8 cellular contexts compared by ENCODE assay signal in the genomic region with DNA sequence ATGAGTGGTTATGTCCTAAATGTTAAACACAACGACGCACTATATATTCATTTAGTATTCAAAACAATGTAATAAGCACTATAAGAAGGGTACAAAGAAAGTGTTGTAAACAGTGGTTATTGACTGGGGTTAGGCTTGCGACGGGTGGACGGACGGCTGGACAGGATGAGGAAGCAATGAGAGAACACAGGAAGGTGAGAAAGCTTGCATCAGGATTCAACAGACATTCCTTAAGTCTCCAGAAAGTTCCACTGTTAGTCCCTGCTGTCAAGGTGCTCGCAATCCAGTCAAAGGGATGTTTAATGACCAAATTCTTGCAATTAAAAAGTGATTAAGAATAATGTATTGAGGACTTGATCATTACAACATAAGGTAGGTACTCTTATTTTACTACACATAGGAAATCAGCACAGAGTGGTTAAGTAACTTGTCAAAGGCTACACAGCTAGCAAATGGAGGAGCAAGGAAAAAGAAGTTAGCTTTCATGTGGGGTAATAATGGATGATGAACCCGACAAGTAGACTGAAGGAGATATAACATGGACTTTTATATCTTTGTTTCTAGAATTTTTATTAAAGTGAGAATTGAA. TPM values are rescaled to one million over a fixed set of nuclear protein-coding genes. Genes with fewer than 3 reads are reported as not detected.
A peak's percentile ranks its signal among the peaks of the same experiment; 100 is the strongest.
DNase-seq lines count a peak whose midpoint lies in the region; ATAC-seq lines count a peak whose summit lies in the region.

No MANE protein-coding gene starts in this region.

- POLR2A ChIA-PET in activated naive CD8-positive, alpha-beta T cell treated with anti-CD3 and anti-CD28 coated beads, Interleukin-2, amount 10 ng/mL, durations not matched to agents 7 days and 5 days (lab: Charles Lee), result interaction anchor here (1.3 to 1.8 kb wide), 2 partner anchors 519 to 587 kb away, joined by 3 to 7 read pairs; no protein-coding TSS in a partner anchor

- H3K9me3 ChIP-seq in KOPT-K1 (ENCODE audit: insufficient read depth, low read length, poor library complexity, severe bottlenecking) (no peaks in the 10 kb centered on the region), iPS-18c (ENCODE audit: control insufficient read depth, insufficient read depth, low read length) (no peaks in the 10 kb centered on the region)

- no peaks in the 10 kb centered on the region for H3K9me3 Mint-ChIP-seq in activated T-cell treated with anti-CD3 and anti-CD28 coated beads, Interleukin-2, amount 50 U/mL, for 24 hours
- no peaks in the 10 kb centered on the region for H3K9me3 Mint-ChIP-seq in activated naive CD8-positive, alpha-beta T cell treated with anti-CD3 and anti-CD28 coated beads, Interleukin-2, amount 10 ng/mL, durations not matched to agents 7 days and 5 days
- H3K9me3 Mint-ChIP-seq in stimulated activated memory B cell treated with anti-CD40 and anti-IgM and Interleukin-4, amounts not matched to agents 10 μg/mL and 1 μg/mL and 100 μg/mL, for 72 hours, result no peaks in the 10 kb centered on the region

- peak overlapping the region; percentile 97 for H3K27ac Mint-ChIP-seq in activated T-cell treated with anti-CD3 and anti-CD28 coated beads, Interleukin-2, amount 50 U/mL, for 24 hours
- H3K27ac Mint-ChIP-seq in activated naive CD8-positive, alpha-beta T cell treated with anti-CD3 and anti-CD28 coated beads, Interleukin-2, amount 10 ng/mL, durations not matched to agents 7 days and 5 days, result peak overlapping the region; percentile 96
- H3K27ac Mint-ChIP-seq in stimulated activated memory B cell treated with anti-CD40 and anti-IgM and Interleukin-4, amounts not matched to agents 10 μg/mL and 1 μg/mL and 100 μg/mL, for 72 hours, result peak overlapping the region; percentile 94

- peaks cover 44% of the 10 kb centered on the region for H3K4me1 Mint-ChIP-seq in activated T-cell treated with anti-CD3 and anti-CD28 coated beads, Interleukin-2, amount 50 U/mL, for 24 hours (ENCODE audit: low read depth)
- peaks cover 17% of the 10 kb centered on the region for H3K4me1 Mint-ChIP-seq in activated naive CD8-positive, alpha-beta T cell treated with anti-CD3 and anti-CD28 coated beads, Interleukin-2, amount 10 ng/mL, durations not matched to agents 7 days and 5 days
- H3K4me1 Mint-ChIP-seq in stimulated activated memory B cell treated with anti-CD40 and anti-IgM and Interleukin-4, amounts not matched to agents 10 μg/mL and 1 μg/mL and 100 μg/mL, for 72 hours, result peaks cover 23% of the 10 kb centered on the region

- peak overlapping the region; percentile 96 for H3K4me3 Mint-ChIP-seq in activated T-cell treated with anti-CD3 and anti-CD28 coated beads, Interleukin-2, amount 50 U/mL, for 24 hours
- H3K4me3 Mint-ChIP-seq in activated naive CD8-positive, alpha-beta T cell treated with anti-CD3 and anti-CD28 coated beads, Interleukin-2, amount 10 ng/mL, durations not matched to agents 7 days and 5 days, result peak overlapping the region; percentile 99
- peak overlapping the region; percentile 93 for H3K4me3 Mint-ChIP-seq in stimulated activated memory B cell treated with anti-CD40 and anti-IgM and Interleukin-4, amounts not matched to agents 10 μg/mL and 1 μg/mL and 100 μg/mL, for 72 hours

- peaks cover 35% of the 10 kb centered on the region for H3K36me3 Mint-ChIP-seq in activated T-cell treated with anti-CD3 and anti-CD28 coated beads, Interleukin-2, amount 50 U/mL, for 24 hours (ENCODE audit: low read depth)
- peaks cover 6% of the 10 kb centered on the region for H3K36me3 Mint-ChIP-seq in activated naive CD8-positive, alpha-beta T cell treated with anti-CD3 and anti-CD28 coated beads, Interleukin-2, amount 10 ng/mL, durations not matched to agents 7 days and 5 days
- H3K36me3 Mint-ChIP-seq in stimulated activated memory B cell treated with anti-CD40 and anti-IgM and Interleukin-4, amounts not matched to agents 10 μg/mL and 1 μg/mL and 100 μg/mL, for 72 hours, result no peaks in the 10 kb centered on the region

- no peak for DNase-seq in activated T-cell treated with anti-CD3 and anti-CD28 coated beads, Interleukin-2, amount 50 U/mL, for 24 hours
- no peak for DNase-seq in activated T-cell treated with anti-CD3 and anti-CD28 coated beads, Interleukin-2, amount 50 U/mL, for 1 hour
- no peak for DNase-seq in activated naive CD8-positive, alpha-beta T cell treated with anti-CD3 and anti-CD28 coated beads, Interleukin-2, amount 10 ng/mL, durations not matched to agents 7 days and 5 days
- DNase-seq in middle frontal gyrus (ENCODE audit: extremely low spot score, low spot score), result no peak

- H3K27me3 Mint-ChIP-seq in activated T-cell treated with anti-CD3 and anti-CD28 coated beads, Interleukin-2, amount 50 U/mL, for 24 hours, result no peaks in the 10 kb centered on the region
- H3K27me3 Mint-ChIP-seq in activated naive CD8-positive, alpha-beta T cell treated with anti-CD3 and anti-CD28 coated beads, Interleukin-2, amount 10 ng/mL, durations not matched to agents 7 days and 5 days, result peaks cover 2% of the 10 kb centered on the region
- no peaks in the 10 kb centered on the region for H3K27me3 Mint-ChIP-seq in stimulated activated memory B cell treated with anti-CD40 and anti-IgM and Interleukin-4, amounts not matched to agents 10 μg/mL and 1 μg/mL and 100 μg/mL, for 72 hours

- H3K27ac ChIP-seq in KOPT-K1 (ENCODE audit: low read depth, low read length, poor library complexity, severe bottlenecking), result peak overlapping the region; percentile 84

- peak overlapping the region; percentile 71 for H3K4me3 ChIP-seq in iPS-18c (ENCODE audit: insufficient read depth, low read depth, low read length)

- H3K36me3 ChIP-seq in KOPT-K1 (ENCODE audit: insufficient read depth, low read length), result peaks cover 10% of the 10 kb centered on the region

- ATAC-seq in activated naive CD8-positive, alpha-beta T cell treated with anti-CD3 and anti-CD28 coated beads, Interleukin-2, amount 10 ng/mL, durations not matched to agents 7 days and 5 days (ENCODE audit: low read depth), result no peak
- no peak for ATAC-seq in stimulated activated memory B cell treated with anti-CD40 and anti-IgM and Interleukin-4, amounts not matched to agents 10 μg/mL and 1 μg/mL and 100 μg/mL, for 72 hours
- ATAC-seq in HG02981 (IDR thresholded peaks at IDR 0.05; ENCODE audit: unreplicated experiment), result no peak

RNA-seq across cellular contexts. Expression of gene ACBD6, which starts 1.0 kb away (rescaled TPM):
- total RNA-seq in activated naive CD8-positive, alpha-beta T cell treated with anti-CD3 and anti-CD28 coated beads, Interleukin-2, amount 10 ng/mL, durations not matched to agents 7 days and 5 days, result 10 to 100 TPM; 45.7 to 49.3 TPM

RNA-seq across cellular contexts. Expression of gene OVAAL, which starts 55.4 kb away (rescaled TPM):
- not detected for total RNA-seq in activated naive CD8-positive, alpha-beta T cell treated with anti-CD3 and anti-CD28 coated beads, Interleukin-2, amount 10 ng/mL, durations not matched to agents 7 days and 5 days
